8 cellular contexts compared by ENCODE assay signal in the genomic region with DNA sequence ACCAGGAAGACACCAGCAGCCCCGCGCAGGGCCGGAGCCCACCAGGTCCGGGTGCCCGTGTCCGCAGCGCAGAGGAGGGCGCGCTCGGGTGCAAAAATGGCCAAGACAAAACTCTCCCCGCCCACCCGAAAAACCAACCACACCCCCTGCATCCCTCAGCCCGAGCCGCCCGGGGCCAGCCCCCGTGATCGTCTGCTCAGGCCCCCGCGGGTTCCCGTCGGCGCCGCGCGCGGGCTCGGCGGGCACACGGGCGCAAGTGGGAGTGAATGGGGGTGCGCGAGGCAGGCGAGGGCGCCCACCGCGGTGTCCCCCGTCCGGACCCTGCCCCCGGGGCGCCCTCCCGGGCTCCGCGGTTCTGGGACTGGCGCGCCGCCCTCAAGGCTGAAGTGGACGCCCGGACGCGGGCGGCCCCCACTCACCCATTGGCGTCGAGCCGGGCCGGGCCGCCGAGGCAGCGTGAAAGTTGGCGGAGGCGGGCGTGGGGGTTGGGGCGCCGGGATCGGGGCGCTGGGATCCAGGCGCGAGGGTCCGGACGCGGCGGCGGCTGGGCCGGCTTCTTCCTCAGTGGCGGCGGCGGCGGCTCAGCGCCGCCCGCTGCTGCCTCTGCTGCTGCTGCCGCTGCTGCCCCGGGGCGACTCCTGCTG. TPM values are rescaled to one million over a fixed set of nuclear protein-coding genes. Genes with fewer than 3 reads are reported as not detected.
DNase-seq lines count a peak whose midpoint lies in the region; TF ChIP-seq lines count a peak whose summit lies in the region.

No MANE protein-coding gene starts in this region.

- no peaks in the 10 kb centered on the region for H3K9me3 ChIP-seq in OCI-LY1 (ENCODE audit: low read length)

- peaks cover 72% of the 10 kb centered on the region for H3K4me1 ChIP-seq in OCI-LY1 (ENCODE audit: insufficient read depth, low read length, severe bottlenecking)

- H3K27ac ChIP-seq in OCI-LY1 (ENCODE audit: low read depth, low read length, poor library complexity, severe bottlenecking), result no peak overlapping the region

- no peaks in the 10 kb centered on the region for H3K27me3 ChIP-seq in OCI-LY1 (ENCODE audit: insufficient read depth, low read length)

- peaks cover 42 to 51% of the 10 kb centered on the region in 2 donors for H3K4me1 Mint-ChIP-seq in immature natural killer cell

- peak overlapping the region in 3 of 6 donors; percentile 37 to 76 (median 49) for H3K27ac Mint-ChIP-seq in immature natural killer cell

- H3K27me3 Mint-ChIP-seq in immature natural killer cell (ENCODE audit: low read depth in 3 of 3), result peaks cover 18 to 22% (median 21%) of the 10 kb centered on the region in 3 donors

- peak; percentile 69 for DNase-seq in activated CD8-positive, alpha-beta memory T cell treated with anti-CD3 and anti-CD28 coated beads for 24 hours
- no peak for DNase-seq in activated CD8-positive, alpha-beta memory T cell treated with anti-CD3 and anti-CD28 coated beads, Interleukin-2, amount 50 U/mL, for 48 hours
- DNase-seq in astrocyte of the cerebellum (ENCODE audit: low read depth), result no peak
- DNase-seq in immature natural killer cell, result peak; percentile 31 to 42 (median 40)
- DNase-seq in stimulated activated CD4-positive, alpha-beta T cell treated with anti-CD3 and anti-CD28 coated beads, Interleukin-4, amount 100 ng/mL, for 24 hours, result peak; percentile 23
- no peak for DNase-seq in middle frontal gyrus (ENCODE audit: extremely low spot score, low spot score)
- DNase-seq in midbrain (lab: John Stamatoyannopoulos, UW), result no peak

- H3K79me2 ChIP-seq in OCI-LY1 (ENCODE audit: insufficient read depth, low read length), result peaks cover 30% of the 10 kb centered on the region

- H3K4me3 ChIP-seq in OCI-LY1 (ENCODE audit: low read depth, low read length, poor library complexity, severe bottlenecking) (peak overlapping the region; percentile 85), astrocyte of the cerebellum (ENCODE audit: low read depth, low read length) (peak overlapping the region; percentile 49)

- no peaks in the 10 kb centered on the region for H3K36me3 Mint-ChIP-seq in immature natural killer cell

- H3K9me2 ChIP-seq in OCI-LY1 (ENCODE audit: low read depth, low read length), result no peaks in the 10 kb centered on the region

- peak overlapping the region; percentile 25 to 87 (median 84) for H3K4me3 Mint-ChIP-seq in immature natural killer cell

- peak overlapping the region; percentile 88 for H3K9ac ChIP-seq in OCI-LY1 (ENCODE audit: low read length)

- H3F3A ChIP-seq in OCI-LY1 (ENCODE audit: insufficient read depth, low read length), result no peaks in the 10 kb centered on the region; the same call in 1 of the 2 replicates

- H4K20me1 ChIP-seq in OCI-LY1 (ENCODE audit: insufficient read depth, low read length), result no peaks in the 10 kb centered on the region

- peak overlapping the region; percentile 80 for H3K4me2 ChIP-seq in OCI-LY1 (ENCODE audit: low read length)

- H2AFZ ChIP-seq in OCI-LY1 (ENCODE audit: low read length), result no peak overlapping the region

- in situ Hi-C loops in astrocyte of the cerebellum (cut with HindIII; ENCODE audit: low sequenced_read_pairs), result no loop called here

- H3K36me3 ChIP-seq in OCI-LY1 (ENCODE audit: insufficient read depth, low read length), result peaks cover 4% of the 10 kb centered on the region

- TF ChIP-seq CTCF in OCI-LY1 (IDR thresholded peaks at IDR 0.05; ENCODE audit: low read length) (no peak), astrocyte of the cerebellum (IDR thresholded peaks at IDR 0.05; ENCODE audit: low read depth, low read length, missing control alignments) (no peak)

- H3K9me3 Mint-ChIP-seq in immature natural killer cell, result peaks cover 0 to 2% (median 0%) of the 10 kb centered on the region in 6 donors

RNA-seq across cellular contexts. Expression of a gene that starts 0.4 kb away (rescaled TPM):
- 100 to 1,000 TPM in 1 of 3 donors, 10 to 100 TPM in 2; 82.8 to 200 (median 95.6) TPM for polyA plus RNA-seq in immature natural killer cell

Comparison
In these comparisons a context has a peak if more than half of its experiments do, and no peak if none do; other contexts are left out.
1. DNase-seq: peak in activated CD8-positive, alpha-beta memory T cell treated with anti-CD3 and anti-CD28 coated beads for 24 hours (single experiment), immature natural killer cell (3 of 3) and stimulated activated CD4-positive, alpha-beta T cell treated with anti-CD3 and anti-CD28 coated beads, Interleukin-4, amount 100 ng/mL, for 24 hours (single experiment); none in activated CD8-positive, alpha-beta memory T cell treated with anti-CD3 and anti-CD28 coated beads, Interleukin-2, amount 50 U/mL, for 48 hours (single experiment), astrocyte of the cerebellum (single experiment), middle frontal gyrus (single experiment) and midbrain (single experiment).